Comparison of ENCODE assay signal across 1 cellular context in genomic region chr10:80684217-80684616, GRCh38.
TF ChIP-seq lines count a peak whose summit lies in the region.

No MANE protein-coding gene starts in this region.

TF ChIP-seq in GM12878, 131 proteins besides CTCF, POLR2A, EP300 and RAD21 (continued from another document):
- TF ChIP-seq PKNOX1 (IDR thresholded peaks at IDR 0.05) (no peak), BACH1 (IDR thresholded peaks at IDR 0.05; ENCODE audit: borderline replicate concordance) (no peak), YY1 (IDR thresholded peaks at IDR 0.05; ENCODE audit: low read depth, low read length) (peak; percentile 70; the same call in 1 of the 2 replicates)
- TF ChIP-seq, protein P1, sequence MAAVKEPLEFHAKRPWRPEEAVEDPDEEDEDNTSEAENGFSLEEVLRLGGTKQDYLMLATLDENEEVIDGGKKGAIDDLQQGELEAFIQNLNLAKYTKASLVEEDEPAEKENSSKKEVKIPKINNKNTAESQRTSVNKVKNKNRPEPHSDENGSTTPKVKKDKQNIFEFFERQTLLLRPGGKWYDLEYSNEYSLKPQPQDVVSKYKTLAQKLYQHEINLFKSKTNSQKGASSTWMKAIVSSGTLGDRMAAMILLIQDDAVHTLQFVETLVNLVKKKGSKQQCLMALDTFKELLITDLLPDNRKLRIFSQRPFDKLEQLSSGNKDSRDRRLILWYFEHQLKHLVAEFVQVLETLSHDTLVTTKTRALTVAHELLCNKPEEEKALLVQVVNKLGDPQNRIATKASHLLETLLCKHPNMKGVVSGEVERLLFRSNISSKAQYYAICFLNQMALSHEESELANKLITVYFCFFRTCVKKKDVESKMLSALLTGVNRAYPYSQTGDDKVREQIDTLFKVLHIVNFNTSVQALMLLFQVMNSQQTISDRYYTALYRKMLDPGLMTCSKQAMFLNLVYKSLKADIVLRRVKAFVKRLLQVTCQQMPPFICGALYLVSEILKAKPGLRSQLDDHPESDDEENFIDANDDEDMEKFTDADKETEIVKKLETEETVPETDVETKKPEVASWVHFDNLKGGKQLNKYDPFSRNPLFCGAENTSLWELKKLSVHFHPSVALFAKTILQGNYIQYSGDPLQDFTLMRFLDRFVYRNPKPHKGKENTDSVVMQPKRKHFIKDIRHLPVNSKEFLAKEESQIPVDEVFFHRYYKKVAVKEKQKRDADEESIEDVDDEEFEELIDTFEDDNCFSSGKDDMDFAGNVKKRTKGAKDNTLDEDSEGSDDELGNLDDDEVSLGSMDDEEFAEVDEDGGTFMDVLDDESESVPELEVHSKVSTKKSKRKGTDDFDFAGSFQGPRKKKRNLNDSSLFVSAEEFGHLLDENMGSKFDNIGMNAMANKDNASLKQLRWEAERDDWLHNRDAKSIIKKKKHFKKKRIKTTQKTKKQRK (IDR thresholded peaks at IDR 0.05; ENCODE audit: low read depth, low read length), result no peak
